In genomic region chr20:2651772-2652723, GRCh38 we compare ENCODE assay signal across 8 cellular contexts. TPM values are rescaled to one million over a fixed set of nuclear protein-coding genes. Genes with fewer than 3 reads are reported as not detected.
DNase-seq lines count a peak whose midpoint lies in the region; ATAC-seq and TF ChIP-seq lines count a peak whose summit lies in the region.

Gene NOP56 (plus strand): TSS chr20:2652632. CDS start chr20:2652661, 29 bp downstream.

- H3K27ac ChIP-seq in prostate gland = peak within 1 kb of the TSS; percentile 81 to 82

- DNase-seq in GM13976 (ENCODE audit: low spot score) (peak; percentile 96), NCI-H1694 treated with DMSO at 0.1 percent for 48 hours (lab: John Stamatoyannopoulos, UW) (peak; percentile 84), amniotic stem cell (lab: John Stamatoyannopoulos, UW) (peak; percentile 75), left cardiac atrium (peak; percentile 92), prostate gland (ENCODE audit: low spot score) (peak; percentile 87), ureter (ENCODE audit: low spot score) (peak; percentile 93)

- WGBS in prostate gland = under 1% methylated on average over 48 of the region's 101 CpGs

- H3K4me1 ChIP-seq in prostate gland (replicated peaks) = peaks cover 8% of the 10 kb centered on the region

- H3K4me3 ChIP-seq in prostate gland = peak within 1 kb of the TSS; percentile 77 to 91

- H3K27ac Mint-ChIP-seq in T-helper 1 cell treated with Interleukin-12 subunit alpha and Interleukin-12 subunit beta and Interleukin-4 antibody, amounts not matched to agents 30 μg/mL and 1 μg/mL, for 36 hours = peak within 1 kb of the TSS; percentile 87

- intact Hi-C loops in left cardiac atrium (cut with DNase I) = no loop called here
- intact Hi-C loops in prostate gland (cut with DNase I) = loop anchor here (1.0 kb wide), 1 partner anchor 11 kb away; no protein-coding TSS in a partner anchor

- peaks cover 35% of the 10 kb centered on the region for H3K36me3 Mint-ChIP-seq in T-helper 1 cell treated with Interleukin-12 subunit alpha and Interleukin-12 subunit beta and Interleukin-4 antibody, amounts not matched to agents 30 μg/mL and 1 μg/mL, for 36 hours (ENCODE audit: low read depth)

- TF ChIP-seq CTCF in GM13976 (IDR thresholded peaks at IDR 0.05; ENCODE audit: borderline replicate concordance, control extremely low read depth, extremely low read depth, insufficient read depth, missing control alignments) = no peak
- TF ChIP-seq CTCF in prostate gland (IDR thresholded peaks at IDR 0.05) = peak in 2 of 4 experiments; percentile 2 to 21

- peak within 1 kb of the TSS; percentile 90 for H3K4me3 Mint-ChIP-seq in T-helper 1 cell treated with Interleukin-12 subunit alpha and Interleukin-12 subunit beta and Interleukin-4 antibody, amounts not matched to agents 30 μg/mL and 1 μg/mL, for 36 hours

- ATAC-seq in HG02870 (IDR thresholded peaks at IDR 0.05; ENCODE audit: unreplicated experiment) (peak; percentile 70), left cardiac atrium (peak; percentile 98)

- no peaks in the 10 kb centered on the region for H3K9me3 Mint-ChIP-seq in T-helper 1 cell treated with Interleukin-12 subunit alpha and Interleukin-12 subunit beta and Interleukin-4 antibody, amounts not matched to agents 30 μg/mL and 1 μg/mL, for 36 hours

- TF ChIP-seq POLR2A in prostate gland (IDR thresholded peaks at IDR 0.05) = peak; percentile 63

- peaks cover 23% of the 10 kb centered on the region for H3K4me1 Mint-ChIP-seq in T-helper 1 cell treated with Interleukin-12 subunit alpha and Interleukin-12 subunit beta and Interleukin-4 antibody, amounts not matched to agents 30 μg/mL and 1 μg/mL, for 36 hours (ENCODE audit: low read depth)

- in situ Hi-C loops in GM13976 (cut with MboI; ENCODE audit: low sequenced_read_pairs, unreplicated experiment) = no loop called here

- peaks cover 22 to 24% of the 10 kb centered on the region in 2 donors for H3K36me3 ChIP-seq in prostate gland

- H3K27me3 ChIP-seq in prostate gland (replicated peaks; ENCODE audit: insufficient read depth) = no peaks in the 10 kb centered on the region

- no peaks in the 10 kb centered on the region for H3K9me3 ChIP-seq in prostate gland

- H3K27me3 Mint-ChIP-seq in T-helper 1 cell treated with Interleukin-12 subunit alpha and Interleukin-12 subunit beta and Interleukin-4 antibody, amounts not matched to agents 30 μg/mL and 1 μg/mL, for 36 hours (ENCODE audit: low read depth) = no peaks in the 10 kb centered on the region

RNA-seq across cellular contexts. Expression of gene NOP56, which starts in this region (rescaled TPM):
- total RNA-seq in left cardiac atrium = 10 to 100 TPM; 63.3 to 91.3 TPM
- total RNA-seq in prostate gland = 100 to 1,000 TPM in 1 of 2 donors, 10 to 100 TPM in 1; 50.8 to 108 TPM
- 179 TPM for total RNA-seq in ureter

Comparison
In these comparisons a context has a peak if more than half of its experiments do, and no peak if none do; other contexts are left out.
1. Peak in every context shown above with its lines: DNase-seq, ATAC-seq, H3K4me3 ChIP-seq and H3K27ac ChIP-seq.